Comparison of ENCODE assay signal across 8 cellular contexts in the genomic region with DNA sequence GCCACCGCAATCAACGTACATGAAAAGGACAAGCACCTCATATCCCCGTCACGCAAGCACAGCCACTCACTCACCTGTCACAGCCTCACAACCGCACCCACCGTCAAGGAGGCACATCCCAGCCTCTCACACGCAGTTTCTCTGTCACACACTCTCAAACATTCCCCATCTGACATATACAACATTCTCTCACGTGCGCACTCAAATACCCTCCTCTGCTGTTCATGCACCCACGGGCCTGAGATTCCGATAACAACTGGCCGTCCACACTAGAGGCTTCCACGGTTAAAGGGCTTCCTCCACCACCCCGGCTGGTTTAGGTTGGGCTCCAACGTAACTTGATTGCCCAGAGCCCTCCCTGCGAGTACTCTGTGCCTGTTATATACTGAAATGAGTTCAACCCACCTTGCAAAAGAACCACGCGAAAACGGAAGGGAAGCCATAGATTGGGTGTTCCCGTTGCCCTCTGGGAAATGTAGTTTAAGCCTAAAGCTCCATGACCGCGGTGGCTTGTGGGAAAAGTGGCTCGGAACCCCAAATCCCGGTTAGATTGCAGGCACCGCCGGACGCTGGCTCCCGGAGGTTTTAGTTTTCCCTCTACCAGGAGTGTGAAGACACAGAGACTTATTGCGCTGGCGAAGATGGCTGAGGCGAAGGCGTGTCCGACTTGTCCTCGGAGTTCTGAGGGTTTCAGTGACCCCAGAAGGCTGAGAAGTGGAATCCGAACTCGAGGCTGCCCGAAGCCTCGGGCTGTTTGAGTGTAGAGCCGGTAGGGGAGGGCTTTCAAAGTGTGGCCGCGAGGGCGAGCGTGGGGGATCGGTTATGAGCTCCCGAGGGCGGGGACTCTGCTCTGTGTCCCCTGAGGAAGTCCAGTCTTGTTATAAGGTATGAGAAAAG. TPM values are rescaled to one million over a fixed set of nuclear protein-coding genes. Genes with fewer than 3 reads are reported as not detected.
DNase-seq lines count a peak whose midpoint lies in the region; ATAC-seq and TF ChIP-seq lines count a peak whose summit lies in the region.

A gene (minus strand): TSS at position 448 of the 897 bp plus-strand sequence. CDS start 5,857 bp downstream, outside the sequence.

- peaks cover 12% of the 10 kb centered on the region for H3K9me3 Mint-ChIP-seq in activated naive CD8-positive, alpha-beta T cell (ENCODE audit: low read depth)

- no peak for TF ChIP-seq CTCF in osteoblast (IDR thresholded peaks at IDR 0.05; ENCODE audit: extremely low read depth, low read depth, low read length)
- no peak for TF ChIP-seq CTCF in thoracic aorta (IDR thresholded peaks at IDR 0.05)

- ATAC-seq in HG02571 (IDR thresholded peaks at IDR 0.05; ENCODE audit: unreplicated experiment) (peak; percentile 80), SK-N-SH treated with all-trans-retinoic acid at 6 μM for 48 hours (peak; percentile 95), thoracic aorta (ENCODE audit: insufficient number of reproducible peaks, low FRiP score, low read depth) (peak; percentile 86)

- H3K27me3 ChIP-seq in osteoblast (ENCODE audit: insufficient read depth, low read length) (no peaks in the 10 kb centered on the region), thoracic aorta (replicated peaks; ENCODE audit: insufficient read depth) (no peaks in the 10 kb centered on the region)

- intact Hi-C loops in head of caudate nucleus (cut with DNase I), result no loop called here

- peak within 1 kb of the TSS; percentile 81 for H3K27ac ChIP-seq in osteoblast (ENCODE audit: low read depth, low read length)
- peak within 1 kb of the TSS; percentile 72 to 84 for H3K27ac ChIP-seq in thoracic aorta

- peak within 1 kb of the TSS; percentile 100 for H2AFZ ChIP-seq in osteoblast (ENCODE audit: low read length)

- no peaks in the 10 kb centered on the region for H3K9me3 ChIP-seq in osteoblast (ENCODE audit: low read depth, low read length)
- H3K9me3 ChIP-seq in thoracic aorta, result peaks cover 3% of the 10 kb centered on the region

- no peaks in the 10 kb centered on the region for H4K20me1 ChIP-seq in osteoblast (ENCODE audit: insufficient read depth, low read length)

- H3K36me3 Mint-ChIP-seq in activated naive CD8-positive, alpha-beta T cell, result peaks cover 26% of the 10 kb centered on the region

- H3K27ac Mint-ChIP-seq in activated naive CD8-positive, alpha-beta T cell, result peak within 1 kb of the TSS; percentile 95

- no peaks in the 10 kb centered on the region for H3K36me3 ChIP-seq in osteoblast (ENCODE audit: insufficient read depth, low read length)
- no peaks in the 10 kb centered on the region for H3K36me3 ChIP-seq in thoracic aorta

- no peaks in the 10 kb centered on the region for H3K4me1 ChIP-seq in osteoblast (ENCODE audit: insufficient read depth, low read length)
- H3K4me1 ChIP-seq in thoracic aorta (ENCODE audit: control insufficient read depth in 1 of 2, low read depth in 2 of 2), result peaks cover 5 to 14% of the 10 kb centered on the region in 2 donors

- DNase-seq in GM04504 (ENCODE audit: low read depth) (peak; percentile 75), NCI-H1092 treated with DMSO at 0.1 percent for 48 hours (lab: John Stamatoyannopoulos, UW) (peak; percentile 80), head of caudate nucleus (peak; percentile 83 to 97 (median 92)), osteoblast (ENCODE audit: insufficient read length, low spot score, missing footprints) (peak; percentile 93), thoracic aorta (ENCODE audit: low spot score) (peak; percentile 42)

- peaks cover 11% of the 10 kb centered on the region for H3K79me2 ChIP-seq in osteoblast (ENCODE audit: insufficient read depth, low read length)

- H3K27me3 Mint-ChIP-seq in activated naive CD8-positive, alpha-beta T cell, result no peaks in the 10 kb centered on the region

- peak within 1 kb of the TSS; percentile 99 for H3K4me2 ChIP-seq in osteoblast (ENCODE audit: insufficient read depth, low read length)

- peak within 1 kb of the TSS; percentile 96 for H3K4me3 Mint-ChIP-seq in activated naive CD8-positive, alpha-beta T cell

- H3K4me3 ChIP-seq in osteoblast (ENCODE audit: insufficient read depth, low read length) (peak within 1 kb of the TSS; percentile 78), thoracic aorta (peak within 1 kb of the TSS; percentile 75)

- peaks cover 48% of the 10 kb centered on the region for H3K4me1 Mint-ChIP-seq in activated naive CD8-positive, alpha-beta T cell (ENCODE audit: low read depth)

TF ChIP-seq in SK-N-SH treated with all-trans-retinoic acid at 6 μM for 48 hours, 23 proteins besides CTCF, POLR2A, EP300 and RAD21:
- TF ChIP-seq ZNF70 (CRISPR knock-in tag; IDR thresholded peaks at IDR 0.05), result peak; percentile 54; the same call in 1 of the 2 replicates
- TF ChIP-seq ZC3H10 (CRISPR knock-in tag; IDR thresholded peaks at IDR 0.05), result no peak
- TF ChIP-seq BACH2 (CRISPR knock-in tag; IDR thresholded peaks at IDR 0.05; ENCODE audit: borderline replicate concordance), result no peak
- 0 out of 2 replicates have a peak, but pooled peaks have one; percentile 4 for TF ChIP-seq ZNF8 (CRISPR knock-in tag; IDR thresholded peaks at IDR 0.05)
- TF ChIP-seq, protein P1, sequence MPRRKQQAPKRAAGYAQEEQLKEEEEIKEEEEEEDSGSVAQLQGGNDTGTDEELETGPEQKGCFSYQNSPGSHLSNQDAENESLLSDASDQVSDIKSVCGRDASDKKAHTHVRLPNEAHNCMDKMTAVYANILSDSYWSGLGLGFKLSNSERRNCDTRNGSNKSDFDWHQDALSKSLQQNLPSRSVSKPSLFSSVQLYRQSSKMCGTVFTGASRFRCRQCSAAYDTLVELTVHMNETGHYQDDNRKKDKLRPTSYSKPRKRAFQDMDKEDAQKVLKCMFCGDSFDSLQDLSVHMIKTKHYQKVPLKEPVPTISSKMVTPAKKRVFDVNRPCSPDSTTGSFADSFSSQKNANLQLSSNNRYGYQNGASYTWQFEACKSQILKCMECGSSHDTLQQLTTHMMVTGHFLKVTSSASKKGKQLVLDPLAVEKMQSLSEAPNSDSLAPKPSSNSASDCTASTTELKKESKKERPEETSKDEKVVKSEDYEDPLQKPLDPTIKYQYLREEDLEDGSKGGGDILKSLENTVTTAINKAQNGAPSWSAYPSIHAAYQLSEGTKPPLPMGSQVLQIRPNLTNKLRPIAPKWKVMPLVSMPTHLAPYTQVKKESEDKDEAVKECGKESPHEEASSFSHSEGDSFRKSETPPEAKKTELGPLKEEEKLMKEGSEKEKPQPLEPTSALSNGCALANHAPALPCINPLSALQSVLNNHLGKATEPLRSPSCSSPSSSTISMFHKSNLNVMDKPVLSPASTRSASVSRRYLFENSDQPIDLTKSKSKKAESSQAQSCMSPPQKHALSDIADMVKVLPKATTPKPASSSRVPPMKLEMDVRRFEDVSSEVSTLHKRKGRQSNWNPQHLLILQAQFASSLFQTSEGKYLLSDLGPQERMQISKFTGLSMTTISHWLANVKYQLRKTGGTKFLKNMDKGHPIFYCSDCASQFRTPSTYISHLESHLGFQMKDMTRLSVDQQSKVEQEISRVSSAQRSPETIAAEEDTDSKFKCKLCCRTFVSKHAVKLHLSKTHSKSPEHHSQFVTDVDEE (CRISPR knock-in tag; IDR thresholded peaks at IDR 0.05), result no peak
- TF ChIP-seq ZNF565 (CRISPR knock-in tag; conservative IDR thresholded peaks at IDR 0.05; ENCODE audit: low read depth), result no peak
- TF ChIP-seq, protein P2, sequence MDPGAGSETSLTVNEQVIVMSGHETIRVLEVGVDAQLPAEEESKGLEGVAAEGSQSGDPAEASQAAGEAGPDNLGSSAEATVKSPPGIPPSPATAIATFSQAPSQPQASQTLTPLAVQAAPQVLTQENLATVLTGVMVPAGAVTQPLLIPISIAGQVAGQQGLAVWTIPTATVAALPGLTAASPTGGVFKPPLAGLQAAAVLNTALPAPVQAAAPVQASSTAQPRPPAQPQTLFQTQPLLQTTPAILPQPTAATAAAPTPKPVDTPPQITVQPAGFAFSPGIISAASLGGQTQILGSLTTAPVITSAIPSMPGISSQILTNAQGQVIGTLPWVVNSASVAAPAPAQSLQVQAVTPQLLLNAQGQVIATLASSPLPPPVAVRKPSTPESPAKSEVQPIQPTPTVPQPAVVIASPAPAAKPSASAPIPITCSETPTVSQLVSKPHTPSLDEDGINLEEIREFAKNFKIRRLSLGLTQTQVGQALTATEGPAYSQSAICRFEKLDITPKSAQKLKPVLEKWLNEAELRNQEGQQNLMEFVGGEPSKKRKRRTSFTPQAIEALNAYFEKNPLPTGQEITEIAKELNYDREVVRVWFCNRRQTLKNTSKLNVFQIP (CRISPR knock-in tag; IDR thresholded peaks at IDR 0.05; ENCODE audit: borderline replicate concordance, low read depth), result no peak

RNA-seq across cellular contexts. Expression of the gene that starts here (rescaled TPM):
- 6.8 and 6.9 TPM in 2 replicates for total RNA-seq in osteoblast
- 10 to 100 TPM in 1 of 2 donors, 1 to 10 TPM in 1; 5.8 to 18.8 TPM for total RNA-seq in thoracic aorta

Comparison
In these comparisons a context has a peak if more than half of its experiments do, and no peak if none do; other contexts are left out.
1. Peak in every context shown above with its lines: DNase-seq, ATAC-seq, H3K4me3 ChIP-seq and H3K27ac ChIP-seq.
2. DNase-seq: peak in every context shown above with its lines; median percentile 93 in osteoblast; 92 in head of caudate nucleus; 80 in NCI-H1092 treated with DMSO at 0.1 percent for 48 hours; 75 in GM04504; 42 in thoracic aorta.